12 cellular contexts compared by ENCODE assay signal in the genomic region with DNA sequence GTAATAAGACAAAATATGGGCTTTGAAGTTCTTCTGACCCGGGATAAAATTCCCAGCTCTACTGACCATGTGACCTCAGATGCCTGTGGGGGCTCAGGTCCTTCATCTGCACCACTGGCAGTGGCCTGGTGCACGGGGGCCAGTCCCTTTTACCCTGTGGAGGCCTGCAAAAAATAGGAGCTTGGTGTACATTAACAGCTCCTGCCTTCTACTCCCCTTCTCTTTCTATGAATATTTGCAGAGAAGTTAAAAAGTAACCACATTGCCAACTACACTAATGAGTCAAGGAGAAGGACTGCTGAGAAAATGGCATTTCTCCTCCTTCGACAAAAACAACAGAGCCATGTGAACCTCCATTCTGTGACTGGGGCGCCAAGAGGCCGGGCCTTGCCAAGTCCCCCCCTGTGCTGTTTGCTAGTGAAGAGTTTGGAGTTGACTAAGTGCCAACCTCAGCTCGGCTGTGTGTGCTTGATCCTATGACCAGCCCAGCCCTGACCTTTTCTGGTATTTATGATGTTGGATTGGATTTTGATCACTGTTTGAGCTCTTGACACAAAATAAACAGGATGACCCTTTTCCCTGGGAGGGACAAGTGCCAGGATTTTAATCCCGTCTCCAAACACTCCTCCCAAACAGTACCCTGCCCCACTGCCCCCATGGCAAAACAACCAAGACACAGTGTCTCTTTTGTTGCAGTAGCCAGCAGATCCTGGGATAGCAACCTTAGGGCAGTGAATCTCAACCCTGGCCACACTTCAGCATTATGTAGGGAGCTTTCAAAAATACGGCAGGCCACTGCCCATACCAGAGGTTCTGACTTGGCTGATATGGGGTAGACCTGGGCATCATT.
DNase-seq lines count a peak whose midpoint lies in the region; ATAC-seq, FAIRE-seq and TF ChIP-seq lines count a peak whose summit lies in the region.
"Had no signal": no experiment of that assay in that cellular context is flagged by ENCODE, and none has a peak within 500 bp of the region (broad histone marks: within the 10 kb centered on the region; RNA-seq: fewer than 3 reads in every experiment).

No MANE protein-coding gene starts in this region.

- H3K36me3 Mint-ChIP-seq in nephron (ENCODE audit: low read depth) (no peaks in the 10 kb centered on the region), osteocyte (ENCODE audit: unreplicated experiment) (no peaks in the 10 kb centered on the region)

- ATAC-seq in A549 = peak; percentile 90 to 96

- peaks cover 52% of the 10 kb centered on the region for H3K4me1 ChIP-seq in A549
- H3K4me1 ChIP-seq: BE2C had no signal

- CTCF ChIA-PET in A549 (lab: Yijun Ruan, JAX) = interaction anchor here (0.9 to 2.4 kb wide), 6 partner anchors 10 to 273 kb away, joined by 3 to 11 read pairs (median 5); no protein-coding TSS in a partner anchor

- peak overlapping the region; percentile 91 to 99 (median 97) for H3K27ac Mint-ChIP-seq in nephron
- H3K27ac Mint-ChIP-seq in osteocyte (ENCODE audit: unreplicated experiment) = no peak overlapping the region

- peaks cover 19% of the 10 kb centered on the region for H3K4me1 Mint-ChIP-seq in nephron
- H3K4me1 Mint-ChIP-seq in osteocyte (ENCODE audit: unreplicated experiment) = peaks cover 5% of the 10 kb centered on the region

- POLR2A ChIA-PET in A549 (lab: Yijun Ruan, JAX) = interaction anchor here (1.0 kb wide), 1 partner anchor 14 kb away, joined by 3 read pairs; no protein-coding TSS in a partner anchor

- H3K27ac ChIP-seq in A549 = peak overlapping the region; percentile 82 to 88
- H3K27ac ChIP-seq: neutrophil had no signal

- TF ChIP-seq POLR2A in A549 (IDR thresholded peaks at IDR 0.05; ENCODE audit: low read length) = no peak

- TF ChIP-seq EP300 in A549 (IDR thresholded peaks at IDR 0.05) = peak; percentile 70 to 84; a peak in 4 of 5 replicates

- 0% methylated on average over 7 of the region's 8 CpGs for WGBS in A549 (ENCODE audit: missing lambda C conversion rate)

- TF ChIP-seq CTCF in A549 (IDR thresholded peaks at IDR 0.05) = no peak
- no peak for TF ChIP-seq CTCF in LNCaP clone FGC (IDR thresholded peaks at IDR 0.05; ENCODE audit: control insufficient read depth, extremely low read depth, insufficient read depth)
- no peak for TF ChIP-seq CTCF in nephron (IDR thresholded peaks at IDR 0.05; ENCODE audit: unreplicated experiment in 3 of 3)
- no peak for TF ChIP-seq CTCF in osteocyte (IDR thresholded peaks at IDR 0.05)

- H3K4me3 ChIP-seq in A549 (no peak overlapping the region), LNCaP clone FGC (ENCODE audit: low read depth, low read length) (no peak overlapping the region)

- H3K4me3 Mint-ChIP-seq in nephron (peak overlapping the region in 2 of 3 experiments; percentile 21 to 33), osteocyte (ENCODE audit: unreplicated experiment) (no peak overlapping the region)

- peak; percentile 1 to 50; a peak in 3 of 5 replicates for TF ChIP-seq RAD21 in A549 (conservative IDR thresholded peaks at IDR 0.05 in 1 of 2, IDR thresholded peaks at IDR 0.05 in 1 of 2)

- H3K9me3 Mint-ChIP-seq in nephron = no peaks in the 10 kb centered on the region
- H3K9me3 Mint-ChIP-seq in osteocyte (ENCODE audit: unreplicated experiment) = no peaks in the 10 kb centered on the region

- FAIRE-seq in A549 (lab: Jason Lieb, UNC) = peak; percentile 39
- FAIRE-seq in urothelium cell line (lab: Jason Lieb, UNC) = no peak

- no peaks in the 10 kb centered on the region for H3K9me3 ChIP-seq in A549
- H3K9me3 ChIP-seq: BE2C, neutrophil, SK-N-SH had no signal

- H3K4me2 ChIP-seq in A549 = peak overlapping the region; percentile 74
- H3K4me2 ChIP-seq: SK-N-SH had no signal

- peak; percentile 58 to 98 for DNase-seq in A549 (ENCODE audit: low read depth in 1 of 2, low spot score in 1 of 2)
- DNase-seq in LNCaP clone FGC (ENCODE audit: low read depth) = peak; percentile 37
- DNase-seq in foreskin melanocyte = peak; percentile 85
- DNase-seq in urothelium cell line (ENCODE audit: low spot score) = no peak
- DNase-seq in osteocyte (ENCODE audit: extremely low spot score, unreplicated experiment) = no peak
- no peak for DNase-seq in NCI-H2081 (lab: John Stamatoyannopoulos, UW)
- no peak for DNase-seq in SKM-1 (lab: John Stamatoyannopoulos, UW; ENCODE audit: unreplicated experiment)
- DNase-seq: BE2C, NCI-H1417, SK-N-SH had no signal

- H3K27me3 Mint-ChIP-seq in nephron (ENCODE audit: low read depth) = no peaks in the 10 kb centered on the region
- H3K27me3 Mint-ChIP-seq in osteocyte (ENCODE audit: unreplicated experiment) = no peaks in the 10 kb centered on the region

TF ChIP-seq in A549, 52 proteins besides CTCF, POLR2A, EP300 and RAD21 (continues in another document):
- TF ChIP-seq TFCP2L1 (CRISPR knock-in tag; IDR thresholded peaks at IDR 0.05) = no peak
- TF ChIP-seq, protein P1, sequence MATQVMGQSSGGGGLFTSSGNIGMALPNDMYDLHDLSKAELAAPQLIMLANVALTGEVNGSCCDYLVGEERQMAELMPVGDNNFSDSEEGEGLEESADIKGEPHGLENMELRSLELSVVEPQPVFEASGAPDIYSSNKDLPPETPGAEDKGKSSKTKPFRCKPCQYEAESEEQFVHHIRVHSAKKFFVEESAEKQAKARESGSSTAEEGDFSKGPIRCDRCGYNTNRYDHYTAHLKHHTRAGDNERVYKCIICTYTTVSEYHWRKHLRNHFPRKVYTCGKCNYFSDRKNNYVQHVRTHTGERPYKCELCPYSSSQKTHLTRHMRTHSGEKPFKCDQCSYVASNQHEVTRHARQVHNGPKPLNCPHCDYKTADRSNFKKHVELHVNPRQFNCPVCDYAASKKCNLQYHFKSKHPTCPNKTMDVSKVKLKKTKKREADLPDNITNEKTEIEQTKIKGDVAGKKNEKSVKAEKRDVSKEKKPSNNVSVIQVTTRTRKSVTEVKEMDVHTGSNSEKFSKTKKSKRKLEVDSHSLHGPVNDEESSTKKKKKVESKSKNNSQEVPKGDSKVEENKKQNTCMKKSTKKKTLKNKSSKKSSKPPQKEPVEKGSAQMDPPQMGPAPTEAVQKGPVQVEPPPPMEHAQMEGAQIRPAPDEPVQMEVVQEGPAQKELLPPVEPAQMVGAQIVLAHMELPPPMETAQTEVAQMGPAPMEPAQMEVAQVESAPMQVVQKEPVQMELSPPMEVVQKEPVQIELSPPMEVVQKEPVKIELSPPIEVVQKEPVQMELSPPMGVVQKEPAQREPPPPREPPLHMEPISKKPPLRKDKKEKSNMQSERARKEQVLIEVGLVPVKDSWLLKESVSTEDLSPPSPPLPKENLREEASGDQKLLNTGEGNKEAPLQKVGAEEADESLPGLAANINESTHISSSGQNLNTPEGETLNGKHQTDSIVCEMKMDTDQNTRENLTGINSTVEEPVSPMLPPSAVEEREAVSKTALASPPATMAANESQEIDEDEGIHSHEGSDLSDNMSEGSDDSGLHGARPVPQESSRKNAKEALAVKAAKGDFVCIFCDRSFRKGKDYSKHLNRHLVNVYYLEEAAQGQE (IDR thresholded peaks at IDR 0.05) = no peak
- peak; percentile 54; the same call in 1 of the 2 replicates for TF ChIP-seq HOXB13 (CRISPR knock-in tag; IDR thresholded peaks at IDR 0.05; ENCODE audit: low read depth)
- TF ChIP-seq, protein P2, sequence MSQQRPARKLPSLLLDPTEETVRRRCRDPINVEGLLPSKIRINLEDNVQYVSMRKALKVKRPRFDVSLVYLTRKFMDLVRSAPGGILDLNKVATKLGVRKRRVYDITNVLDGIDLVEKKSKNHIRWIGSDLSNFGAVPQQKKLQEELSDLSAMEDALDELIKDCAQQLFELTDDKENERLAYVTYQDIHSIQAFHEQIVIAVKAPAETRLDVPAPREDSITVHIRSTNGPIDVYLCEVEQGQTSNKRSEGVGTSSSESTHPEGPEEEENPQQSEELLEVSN (IDR thresholded peaks at IDR 0.05; ENCODE audit: borderline replicate concordance, low read depth) = no peak
- TF ChIP-seq, protein P3, sequence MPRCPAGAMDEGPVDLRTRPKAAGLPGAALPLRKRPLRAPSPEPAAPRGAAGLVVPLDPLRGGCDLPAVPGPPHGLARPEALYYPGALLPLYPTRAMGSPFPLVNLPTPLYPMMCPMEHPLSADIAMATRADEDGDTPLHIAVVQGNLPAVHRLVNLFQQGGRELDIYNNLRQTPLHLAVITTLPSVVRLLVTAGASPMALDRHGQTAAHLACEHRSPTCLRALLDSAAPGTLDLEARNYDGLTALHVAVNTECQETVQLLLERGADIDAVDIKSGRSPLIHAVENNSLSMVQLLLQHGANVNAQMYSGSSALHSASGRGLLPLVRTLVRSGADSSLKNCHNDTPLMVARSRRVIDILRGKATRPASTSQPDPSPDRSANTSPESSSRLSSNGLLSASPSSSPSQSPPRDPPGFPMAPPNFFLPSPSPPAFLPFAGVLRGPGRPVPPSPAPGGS (IDR thresholded peaks at IDR 0.05) = peak; percentile 78; the same call in 2 of the 3 replicates
- peak; percentile 86 to 95 for TF ChIP-seq JUN (IDR thresholded peaks at IDR 0.05)
- TF ChIP-seq RCOR1 (IDR thresholded peaks at IDR 0.05; ENCODE audit: low read depth, low read length) = no peak
- TF ChIP-seq, protein P4, sequence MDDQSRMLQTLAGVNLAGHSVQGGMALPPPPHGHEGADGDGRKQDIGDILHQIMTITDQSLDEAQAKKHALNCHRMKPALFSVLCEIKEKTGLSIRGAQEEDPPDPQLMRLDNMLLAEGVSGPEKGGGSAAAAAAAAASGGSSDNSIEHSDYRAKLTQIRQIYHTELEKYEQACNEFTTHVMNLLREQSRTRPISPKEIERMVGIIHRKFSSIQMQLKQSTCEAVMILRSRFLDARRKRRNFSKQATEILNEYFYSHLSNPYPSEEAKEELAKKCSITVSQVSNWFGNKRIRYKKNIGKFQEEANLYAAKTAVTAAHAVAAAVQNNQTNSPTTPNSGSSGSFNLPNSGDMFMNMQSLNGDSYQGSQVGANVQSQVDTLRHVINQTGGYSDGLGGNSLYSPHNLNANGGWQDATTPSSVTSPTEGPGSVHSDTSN (IDR thresholded peaks at IDR 0.05) = peak; percentile 79
- peak; percentile 89 for TF ChIP-seq RARB (CRISPR knock-in tag; IDR thresholded peaks at IDR 0.05)
- TF ChIP-seq MYC (IDR thresholded peaks at IDR 0.05; ENCODE audit: borderline replicate concordance, low read length) = no peak
- peak; percentile 98 for TF ChIP-seq GATA3 (IDR thresholded peaks at IDR 0.05; ENCODE audit: borderline replicate concordance)
- TF ChIP-seq, protein P5, sequence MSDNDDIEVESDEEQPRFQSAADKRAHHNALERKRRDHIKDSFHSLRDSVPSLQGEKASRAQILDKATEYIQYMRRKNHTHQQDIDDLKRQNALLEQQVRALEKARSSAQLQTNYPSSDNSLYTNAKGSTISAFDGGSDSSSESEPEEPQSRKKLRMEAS (IDR thresholded peaks at IDR 0.05) = peak; percentile 76
- TF ChIP-seq NFE2L2 (conservative IDR thresholded peaks at IDR 0.05; ENCODE audit: low read length) = no peak
- TF ChIP-seq ZFP36 (IDR thresholded peaks at IDR 0.05; ENCODE audit: borderline replicate concordance, partially characterized antibody) = no peak
- TF ChIP-seq HOXB5 (CRISPR knock-in tag; IDR thresholded peaks at IDR 0.05) = no peak
- TF ChIP-seq RFX5 (IDR thresholded peaks at IDR 0.05) = no peak
- no peak for TF ChIP-seq HDAC2 (IDR thresholded peaks at IDR 0.05)
- TF ChIP-seq KDM1A (IDR thresholded peaks at IDR 0.05; ENCODE audit: low read depth) = no peak
- peak; percentile 5 for TF ChIP-seq MAFK (IDR thresholded peaks at IDR 0.05; ENCODE audit: partially characterized antibody)

Comparison
In these comparisons a context has a peak if more than half of its experiments do, and no peak if none do; other contexts are left out.
1. DNase-seq: peak in A549 (2 of 2), LNCaP clone FGC (single experiment) and foreskin melanocyte (single experiment); none in urothelium cell line (single experiment), osteocyte (single experiment), NCI-H2081 (0 of 2) and SKM-1 (single experiment).